Comparison of ENCODE assay signal across 11 cellular contexts in genomic region chr5:57432876-57433275, GRCh38. TPM values are rescaled to one million over a fixed set of nuclear protein-coding genes. Genes with fewer than 3 reads are reported as not detected.
DNase-seq lines count a peak whose midpoint lies in the region; ATAC-seq and TF ChIP-seq lines count a peak whose summit lies in the region.
"Had no signal": no experiment of that assay in that cellular context is flagged by ENCODE, and none has a peak within 500 bp of the region (broad histone marks: within the 10 kb centered on the region; RNA-seq: fewer than 3 reads in every experiment).

No MANE protein-coding gene starts in this region.

- H2AK5ac ChIP-seq in trophoblast cell (ENCODE audit: low read length) = no peak overlapping the region

- intact Hi-C loops in OCI-LY7 (cut with micrococcal nuclease; ENCODE audit: unreplicated experiment) = loop anchor here (10.0 kb wide), 1 partner anchor 138 kb away; no protein-coding TSS in a partner anchor

- no peak overlapping the region for H3K23ac ChIP-seq in trophoblast cell (ENCODE audit: low read length)

- no peaks in the 10 kb centered on the region for H3K9me2 ChIP-seq in OCI-LY7 (ENCODE audit: insufficient read depth, low read length)

- H2BK12ac ChIP-seq in trophoblast cell (ENCODE audit: low read length) = no peak overlapping the region

- no TSS peak for BruUV-seq in OCI-LY7 (replicated peaks; lab: Mats Ljungman, UMichigan)

- no peak overlapping the region for H3K4ac ChIP-seq in trophoblast cell (ENCODE audit: low read depth, low read length)

- H4K20me1 ChIP-seq in OCI-LY7 (ENCODE audit: insufficient read depth, low read length) = no peaks in the 10 kb centered on the region

- H3K9ac ChIP-seq in trophoblast cell (ENCODE audit: low read length) = no peak overlapping the region

- no peak overlapping the region for H4K12ac ChIP-seq in trophoblast cell (ENCODE audit: low read depth, low read length)

- H3K4me1 ChIP-seq in OCI-LY7 (ENCODE audit: insufficient read depth, low read length, poor library complexity, severe bottlenecking) (no peaks in the 10 kb centered on the region), trophoblast cell (ENCODE audit: control insufficient read depth in 1 of 2, insufficient read depth in 2 of 2, low read length in 2 of 2) (peaks cover 0 to 2% of the 10 kb centered on the region in 2 experiments)

- H3K79me2 ChIP-seq in OCI-LY7 (ENCODE audit: insufficient read depth, low read depth, low read length) (no peaks in the 10 kb centered on the region), trophoblast cell (ENCODE audit: control insufficient read depth, insufficient read depth, low read length, poor library complexity) (no peaks in the 10 kb centered on the region)

- H3K4me2 ChIP-seq in OCI-LY7 (ENCODE audit: low read length) (no peak overlapping the region), trophoblast cell (ENCODE audit: low read length) (no peak overlapping the region)

- H3K36me3 ChIP-seq in OCI-LY7 (ENCODE audit: insufficient read depth, low read length) (no peaks in the 10 kb centered on the region), trophoblast cell (ENCODE audit: control insufficient read depth in 1 of 2, insufficient read depth in 2 of 2, low read length in 2 of 2) (no peaks in the 10 kb centered on the region)
- H3K36me3 ChIP-seq: right atrium auricular region had no signal

- CTCF ChIA-PET in OCI-LY7 (lab: Charles Lee; ENCODE audit: unreplicated experiment) = no interaction called here

- H3K9me3 ChIP-seq in OCI-LY7 (ENCODE audit: low read length) = no peaks in the 10 kb centered on the region
- H3K9me3 ChIP-seq in trophoblast cell (ENCODE audit: insufficient read depth, low read depth, low read length) = no peaks in the 10 kb centered on the region
- H3K9me3 ChIP-seq: right atrium auricular region had no signal

- no peak overlapping the region for H3K27ac ChIP-seq in OCI-LY7 (ENCODE audit: low read depth, low read length, poor library complexity, severe bottlenecking)
- H3K27ac ChIP-seq in trophoblast cell (ENCODE audit: low read depth, low read length) = no peak overlapping the region
- H3K27ac ChIP-seq: right atrium auricular region had no signal

- H2BK120ac ChIP-seq in trophoblast cell (ENCODE audit: insufficient read depth, low read length, poor library complexity) = no peak overlapping the region

- H4K8ac ChIP-seq in trophoblast cell (ENCODE audit: low read depth, low read length) = no peak overlapping the region

- WGBS in trophoblast cell (ENCODE audit: extremely low coverage, insufficient coverage, insufficient read length) = no CpG with 5 or more reads among the region's 2 CpGs

- H3K18ac ChIP-seq in trophoblast cell (ENCODE audit: low read length) = no peak overlapping the region

- H2BK5ac ChIP-seq in trophoblast cell (ENCODE audit: low read depth, low read length, poor library complexity) = no peak overlapping the region

- DNase-seq in OCI-LY7 (ENCODE audit: low spot score) (no peak), dermis blood vessel endothelial cell (peak; percentile 52), trophoblast cell (peak; percentile 26 to 66), foreskin melanocyte (no peak)
- DNase-seq in activated effector memory CD4-positive, alpha-beta T cell treated with Interleukin-2 at 50 U/mL for 16 hours = no peak
- DNase-seq: COR-L47, NCI-H2227 treated with DMSO at 0.1 percent for 48 hours had no signal

- H3K14ac ChIP-seq in trophoblast cell (ENCODE audit: low read length) = no peak overlapping the region

- H3K79me1 ChIP-seq in trophoblast cell (ENCODE audit: low read length) = no peaks in the 10 kb centered on the region

- no peak for ATAC-seq in GM19328 (IDR thresholded peaks at IDR 0.05; ENCODE audit: unreplicated experiment)

- TF ChIP-seq CTCF in GM12873 (IDR thresholded peaks at IDR 0.05; ENCODE audit: insufficient read depth, low read depth, low read length, missing control alignments) (peak; percentile 7), OCI-LY7 (conservative IDR thresholded peaks at IDR 0.05; ENCODE audit: low read length) (peak; percentile 58)

- H4K91ac ChIP-seq in trophoblast cell (ENCODE audit: low read depth, low read length) = no peak overlapping the region

- H3K27me3 ChIP-seq in trophoblast cell (ENCODE audit: insufficient read depth, low read length) = no peaks in the 10 kb centered on the region
- H3K27me3 ChIP-seq: right atrium auricular region had no signal

- H3K4me3 ChIP-seq in OCI-LY7 (ENCODE audit: low read depth, low read length, poor library complexity, severe bottlenecking) (no peak overlapping the region), trophoblast cell (ENCODE audit: low read depth, low read length) (no peak overlapping the region)
- H3K4me3 ChIP-seq: right atrium auricular region had no signal

- POLR2A ChIA-PET in OCI-LY7 (lab: Charles Lee) = no interaction called here

- H2AFZ ChIP-seq in OCI-LY7 (ENCODE audit: low read length) (no peak overlapping the region), trophoblast cell (ENCODE audit: insufficient read depth, low read length, poor library complexity) (no peak overlapping the region)

RNA-seq across cellular contexts. Expression of gene ACTBL2, which starts 49.7 kb away (rescaled TPM):
- total RNA-seq in OCI-LY7 (2014; rRNA removed; shearing (Covaris generic)) = not detected in 2 replicates
- total RNA-seq in OCI-LY7 (2022) = not detected in 2 replicates
- total RNA-seq in dermis blood vessel endothelial cell = 0.05 and 0.17 TPM in 2 replicates
- polyA plus RNA-seq in trophoblast cell (2013) = 0.99 and 1.1 TPM in 2 replicates
- total RNA-seq: LHCN-M2 had no signal

Comparison
In these comparisons a context has a peak if more than half of its experiments do, and no peak if none do; other contexts are left out.
1. DNase-seq: peak in dermis blood vessel endothelial cell (single experiment) and trophoblast cell (2 of 2); none in OCI-LY7 (single experiment), activated effector memory CD4-positive, alpha-beta T cell treated with Interleukin-2 at 50 U/mL for 16 hours (single experiment) and foreskin melanocyte (single experiment).